Comparison of ENCODE assay signal across 33 cellular contexts in the genomic region with DNA sequence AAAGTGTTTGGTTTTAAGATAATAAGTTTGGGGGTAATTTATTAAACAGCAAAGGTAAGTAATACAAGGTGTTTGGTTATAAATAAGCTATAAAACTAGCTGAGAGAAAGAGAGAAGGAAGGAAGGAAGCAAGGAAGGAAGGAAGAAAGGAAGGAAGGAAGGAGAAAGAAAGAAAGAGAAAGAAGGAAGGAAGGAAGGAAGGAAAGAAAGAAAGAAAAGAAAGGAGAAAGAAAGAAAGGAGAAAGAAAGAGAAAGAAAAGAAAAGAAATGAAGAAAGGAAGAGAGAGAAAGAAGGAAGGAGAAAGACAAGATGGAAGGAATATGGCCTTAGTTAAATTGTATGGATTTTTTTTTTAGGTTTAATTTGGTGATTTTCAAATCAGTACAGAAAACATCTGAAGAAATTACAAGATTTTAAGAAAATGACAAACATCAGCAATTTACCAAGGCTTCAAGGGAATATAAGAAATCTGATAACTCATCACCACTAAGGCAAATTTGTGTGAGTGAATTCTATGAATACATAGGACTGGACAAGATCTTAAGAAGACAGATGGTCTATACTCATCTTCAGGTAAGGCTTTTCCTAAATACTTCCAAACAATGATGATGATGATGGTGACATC.
"Had no signal": no experiment of that assay in that cellular context is flagged by ENCODE, and none has a peak within 500 bp of the region (broad histone marks: within the 10 kb centered on the region; RNA-seq: fewer than 3 reads in every experiment).

No MANE protein-coding gene starts in this region.

- DNase-seq: activated B cell treated with CpG ODN at 0.5 μM for 24 hours; activated CD4-positive, alpha-beta memory T cell treated with anti-CD3 and anti-CD28 coated beads, Interleukin-2, amount 10 ng/mL, durations not matched to agents 7 days and 5 days; activated CD4-positive, alpha-beta T cell treated with anti-CD3 and anti-CD28 coated beads for 4 hours; activated CD4-positive, alpha-beta T cell treated with anti-CD3 and anti-CD28 coated beads, Interleukin-2, amount 10 ng/mL, durations not matched to agents 24 days and 14 days; activated CD4-positive, alpha-beta T cell treated with anti-CD3 and anti-CD28 coated beads, Interleukin-2, amount 50 U/mL, for 48 hours; activated CD4-positive, CD25-positive, alpha-beta regulatory T cell treated with anti-CD3 and anti-CD28 coated beads, Interleukin-2, amount 50 U/mL, for 72 hours; activated CD8-positive, alpha-beta memory T cell treated with anti-CD3 and anti-CD28 coated beads for 24 hours; activated CD8-positive, alpha-beta memory T cell treated with anti-CD3 and anti-CD28 coated beads, Interleukin-2, amount 10 ng/mL, durations not matched to agents 7 days and 5 days; activated CD8-positive, alpha-beta memory T cell treated with anti-CD3 and anti-CD28 coated beads, Interleukin-2, amount 50 U/mL, for 48 hours; activated CD8-positive, alpha-beta T cell treated with anti-CD3 and anti-CD28 coated beads, Interleukin-2, amount 10 ng/mL, durations not matched to agents 7 days and 5 days; activated effector memory CD4-positive, alpha-beta T cell treated with Interleukin-2 at 50 U/mL for 16 hours; activated gamma-delta T cell; activated naive CD4-positive, alpha-beta T cell treated with anti-CD3 and anti-CD28 coated beads for 36 hours; activated naive CD4-positive, alpha-beta T cell treated with anti-CD3 and anti-CD28 coated beads, Interleukin-2, amount 50 U/mL, for 16 hours; activated naive CD8-positive, alpha-beta T cell treated with anti-CD3 and anti-CD28 coated beads for 36 hours; activated T-cell treated with anti-CD3 and anti-CD28 coated beads, Interleukin-2, amount 50 U/mL, for 24 hours; adrenal gland; amniotic stem cell; aorta; body of pancreas; central memory CD4-positive, alpha-beta T cell; T-helper 2 cell; T-helper 9 cell had no signal

- ATAC-seq: activated CD8-positive, alpha-beta memory T cell treated with anti-CD3 and anti-CD28 coated beads, Interleukin-2, amount 10 ng/mL, durations not matched to agents 7 days and 5 days; activated CD8-positive, alpha-beta T cell treated with anti-CD3 and anti-CD28 coated beads, Interleukin-2, amount 10 ng/mL, durations not matched to agents 7 days and 5 days; activated naive CD4-positive, alpha-beta T cell treated with anti-CD3 and anti-CD28 coated beads, Interleukin-2, amount 50 U/mL, for 72 hours; body of pancreas had no signal

- H3K36me3 ChIP-seq: adrenal gland, brain microvascular endothelial cell, breast epithelium had no signal

- H3K9me3 ChIP-seq: adrenal gland, body of pancreas, breast epithelium had no signal

- H3K4me1 Mint-ChIP-seq: activated B cell treated with CpG ODN at 0.5 μM for 24 hours; activated CD4-positive, alpha-beta memory T cell treated with anti-CD3 and anti-CD28 coated beads, Interleukin-2, amount 10 ng/mL, durations not matched to agents 7 days and 5 days; activated CD4-positive, alpha-beta T cell treated with anti-CD3 and anti-CD28 coated beads, Interleukin-2, amount 10 ng/mL, durations not matched to agents 24 days and 14 days; activated CD8-positive, alpha-beta memory T cell treated with anti-CD3 and anti-CD28 coated beads, Interleukin-2, amount 10 ng/mL, durations not matched to agents 7 days and 5 days; activated naive CD8-positive, alpha-beta T cell treated with anti-CD3 and anti-CD28 coated beads for 36 hours had no signal

- H3K4me3 ChIP-seq: adrenal gland, body of pancreas, breast epithelium had no signal

- H3K9me3 Mint-ChIP-seq: activated B cell treated with CpG ODN at 0.5 μM for 24 hours; activated CD4-positive, alpha-beta memory T cell treated with anti-CD3 and anti-CD28 coated beads, Interleukin-2, amount 10 ng/mL, durations not matched to agents 7 days and 5 days; activated CD4-positive, alpha-beta T cell treated with anti-CD3 and anti-CD28 coated beads, Interleukin-2, amount 10 ng/mL, durations not matched to agents 24 days and 14 days; activated naive CD4-positive, alpha-beta T cell treated with anti-CD3 and anti-CD28 coated beads for 36 hours; activated naive CD4-positive, alpha-beta T cell treated with anti-CD3 and anti-CD28 coated beads, Interleukin-2, amount 50 U/mL, for 72 hours; activated naive CD8-positive, alpha-beta T cell treated with anti-CD3 and anti-CD28 coated beads for 36 hours; activated T-cell treated with anti-CD3 and anti-CD28 coated beads, Interleukin-2, amount 50 U/mL, for 24 hours; activated T-helper 2 cell treated with anti-CD3 and anti-CD28 coated beads, Interferon-gamma antibody, Interleukin-2, Interleukin-4, amounts not matched to agents 10 μg/mL and 5 μg/mL and 100 μg/mL, durations not matched to agents 14 hours and 24 hours and 36 hours; T-helper 1 cell treated with Interleukin-12 subunit alpha and Interleukin-12 subunit beta and Interleukin-4 antibody, amounts not matched to agents 30 μg/mL and 1 μg/mL, for 36 hours; T-helper 2 cell treated with Interferon-gamma antibody and Interleukin-4, amounts not matched to agents 5 μg/mL and 100 μg/mL, for 36 hours had no signal

- FAIRE-seq: astrocyte, colon, TTC549 had no signal

- H3K27me3 Mint-ChIP-seq: activated B cell treated with CpG ODN at 0.5 μM for 24 hours; activated CD4-positive, alpha-beta memory T cell treated with anti-CD3 and anti-CD28 coated beads, Interleukin-2, amount 10 ng/mL, durations not matched to agents 7 days and 5 days; activated CD4-positive, alpha-beta T cell treated with anti-CD3 and anti-CD28 coated beads, Interleukin-2, amount 10 ng/mL, durations not matched to agents 24 days and 14 days; activated CD8-positive, alpha-beta memory T cell treated with anti-CD3 and anti-CD28 coated beads, Interleukin-2, amount 10 ng/mL, durations not matched to agents 7 days and 5 days; activated naive CD8-positive, alpha-beta T cell treated with anti-CD3 and anti-CD28 coated beads for 36 hours; activated T-cell treated with anti-CD3 and anti-CD28 coated beads, Interleukin-2, amount 50 U/mL, for 24 hours had no signal

- H3K27me3 ChIP-seq: adrenal gland, body of pancreas, brain microvascular endothelial cell, breast epithelium had no signal

- H3K4me1 ChIP-seq: adrenal gland, body of pancreas, breast epithelium had no signal

- H3K4me3 Mint-ChIP-seq: activated B cell treated with CpG ODN at 0.5 μM for 24 hours; activated CD4-positive, alpha-beta memory T cell treated with anti-CD3 and anti-CD28 coated beads, Interleukin-2, amount 10 ng/mL, durations not matched to agents 7 days and 5 days; activated CD4-positive, alpha-beta T cell treated with anti-CD3 and anti-CD28 coated beads, Interleukin-2, amount 10 ng/mL, durations not matched to agents 24 days and 14 days; activated CD8-positive, alpha-beta memory T cell treated with anti-CD3 and anti-CD28 coated beads, Interleukin-2, amount 10 ng/mL, durations not matched to agents 7 days and 5 days; activated CD8-positive, alpha-beta T cell treated with anti-CD3 and anti-CD28 coated beads, Interleukin-2, amount 10 ng/mL, durations not matched to agents 7 days and 5 days; activated naive CD4-positive, alpha-beta T cell treated with anti-CD3 and anti-CD28 coated beads for 36 hours; activated naive CD8-positive, alpha-beta T cell treated with anti-CD3 and anti-CD28 coated beads for 36 hours; activated T-cell treated with anti-CD3 and anti-CD28 coated beads, Interleukin-2, amount 50 U/mL, for 24 hours; T-helper 1 cell treated with Interleukin-12 subunit alpha and Interleukin-12 subunit beta and Interleukin-4 antibody, amounts not matched to agents 30 μg/mL and 1 μg/mL, for 36 hours; T-helper 2 cell treated with Interferon-gamma antibody and Interleukin-4, amounts not matched to agents 5 μg/mL and 100 μg/mL, for 36 hours had no signal

- H3K27ac ChIP-seq: adrenal gland, body of pancreas, brain microvascular endothelial cell, breast epithelium, VCaP had no signal

- H3K27ac Mint-ChIP-seq: activated B cell treated with CpG ODN at 0.5 μM for 24 hours; activated CD4-positive, alpha-beta memory T cell treated with anti-CD3 and anti-CD28 coated beads, Interleukin-2, amount 10 ng/mL, durations not matched to agents 7 days and 5 days; activated CD4-positive, alpha-beta T cell treated with anti-CD3 and anti-CD28 coated beads, Interleukin-2, amount 10 ng/mL, durations not matched to agents 24 days and 14 days; activated CD8-positive, alpha-beta memory T cell treated with anti-CD3 and anti-CD28 coated beads, Interleukin-2, amount 10 ng/mL, durations not matched to agents 7 days and 5 days; activated CD8-positive, alpha-beta T cell treated with anti-CD3 and anti-CD28 coated beads, Interleukin-2, amount 10 ng/mL, durations not matched to agents 7 days and 5 days; activated naive CD4-positive, alpha-beta T cell treated with anti-CD3 and anti-CD28 coated beads for 36 hours; activated naive CD4-positive, alpha-beta T cell treated with anti-CD3 and anti-CD28 coated beads, Interleukin-2, amount 50 U/mL, for 72 hours; activated naive CD8-positive, alpha-beta T cell treated with anti-CD3 and anti-CD28 coated beads for 36 hours; activated T-cell treated with anti-CD3 and anti-CD28 coated beads, Interleukin-2, amount 50 U/mL, for 24 hours; activated T-helper 2 cell treated with anti-CD3 and anti-CD28 coated beads, Interferon-gamma antibody, Interleukin-2, Interleukin-4, amounts not matched to agents 10 μg/mL and 5 μg/mL and 100 μg/mL, durations not matched to agents 14 hours and 24 hours and 36 hours; T-helper 1 cell treated with Interleukin-12 subunit alpha and Interleukin-12 subunit beta and Interleukin-4 antibody, amounts not matched to agents 30 μg/mL and 1 μg/mL, for 36 hours; T-helper 2 cell treated with Interferon-gamma antibody and Interleukin-4, amounts not matched to agents 5 μg/mL and 100 μg/mL, for 36 hours had no signal
